ENCODE assay signal across 8 cellular contexts in genomic region chr6:45504947-45505346, GRCh38.
DNase-seq lines count a peak whose midpoint lies in the region; ATAC-seq and TF ChIP-seq lines count a peak whose summit lies in the region.

No MANE protein-coding gene starts in this region.

- H3K9me3 ChIP-seq in parathyroid adenoma (ENCODE audit: control insufficient read depth, low read length): no peaks in the 10 kb centered on the region

- no peak overlapping the region for H3K9ac ChIP-seq in parathyroid adenoma

- DNase-seq in EL (peak; percentile 78), NCI-H748 (lab: John Stamatoyannopoulos, UW; ENCODE audit: unreplicated experiment) (peak; percentile 84), epithelial cell of proximal tubule (ENCODE audit: low read depth) (peak; percentile 37), HUDEP-2 (lab: John Stamatoyannopoulos, UW; ENCODE audit: unreplicated experiment in 76 of 76) (no peak)

- peaks cover 2% of the 10 kb centered on the region for H3K4me1 ChIP-seq in parathyroid adenoma

- H3K79me2 ChIP-seq in parathyroid adenoma: no peaks in the 10 kb centered on the region

- no peak overlapping the region for H3K27ac ChIP-seq in parathyroid adenoma

- ATAC-seq in HG02852 (IDR thresholded peaks at IDR 0.05; ENCODE audit: unreplicated experiment) (no peak), GM18498 (IDR thresholded peaks at IDR 0.05; ENCODE audit: unreplicated experiment) (no peak), HG02970 (IDR thresholded peaks at IDR 0.05; ENCODE audit: low FRiP score, unreplicated experiment) (no peak)

- TF ChIP-seq CTCF in epithelial cell of proximal tubule (conservative IDR thresholded peaks at IDR 0.05; ENCODE audit: low read depth, low read length) (no peak), parathyroid adenoma (IDR thresholded peaks at IDR 0.05) (no peak)

- no peaks in the 10 kb centered on the region for H3K27me3 ChIP-seq in parathyroid adenoma (ENCODE audit: control insufficient read depth, insufficient read depth, low read length)

- no peak overlapping the region for H3K4me3 ChIP-seq in epithelial cell of proximal tubule (ENCODE audit: low read depth, low read length)
- H3K4me3 ChIP-seq in parathyroid adenoma (ENCODE audit: low read depth, low read length): no peak overlapping the region

- H3K4me2 ChIP-seq in parathyroid adenoma (ENCODE audit: low read length): no peak overlapping the region

- H3K36me3 ChIP-seq in parathyroid adenoma (ENCODE audit: control insufficient read depth, insufficient read depth, low read length): no peaks in the 10 kb centered on the region

- H2AFZ ChIP-seq in parathyroid adenoma: peak overlapping the region; percentile 76

Comparison
In these comparisons a context has a peak if more than half of its experiments do, and no peak if none do; other contexts are left out.
1. DNase-seq: peak in EL (single experiment), NCI-H748 (single experiment) and epithelial cell of proximal tubule (single experiment); none in HUDEP-2 (0 of 76).